24 cellular contexts compared by ENCODE assay signal in genomic region chrX:53631156-53631555, GRCh38. TPM values are rescaled to one million over a fixed set of nuclear protein-coding genes. Genes with fewer than 3 reads are reported as not detected.
A peak's percentile ranks its signal among the peaks of the same experiment; 100 is the strongest.
DNase-seq lines count a peak whose midpoint lies in the region; ATAC-seq and TF ChIP-seq lines count a peak whose summit lies in the region.
"Had no signal": no experiment of that assay in that cellular context is flagged by ENCODE, and none has a peak within 500 bp of the region (broad histone marks: within the 10 kb centered on the region; RNA-seq: fewer than 3 reads in every experiment).

No MANE protein-coding gene starts in this region.

- no peak for ATAC-seq in HG03521 (IDR thresholded peaks at IDR 0.05; ENCODE audit: unreplicated experiment)
- ATAC-seq: activated CD8-positive, alpha-beta T cell treated with anti-CD3 and anti-CD28 coated beads, Interleukin-2, amount 10 ng/mL, durations not matched to agents 7 days and 5 days; foreskin keratinocyte; heart right ventricle; lower lobe of right lung; stimulated activated memory B cell treated with anti-CD40 and anti-IgM and Interleukin-4, amounts not matched to agents 10 μg/mL and 1 μg/mL and 100 μg/mL, for 72 hours had no signal

- no peaks in the 10 kb centered on the region for H3K27me3 Mint-ChIP-seq in activated naive CD4-positive, alpha-beta T cell treated with anti-CD3 and anti-CD28 coated beads for 36 hours (ENCODE audit: low read depth)
- H3K27me3 Mint-ChIP-seq: stimulated activated memory B cell treated with anti-CD40 and anti-IgM and Interleukin-4, amounts not matched to agents 10 μg/mL and 1 μg/mL and 100 μg/mL, for 72 hours; type B pancreatic cell had no signal

- no peaks in the 10 kb centered on the region for H3K9me3 Mint-ChIP-seq in activated naive CD4-positive, alpha-beta T cell treated with anti-CD3 and anti-CD28 coated beads for 36 hours
- H3K9me3 Mint-ChIP-seq: stimulated activated memory B cell treated with anti-CD40 and anti-IgM and Interleukin-4, amounts not matched to agents 10 μg/mL and 1 μg/mL and 100 μg/mL, for 72 hours; type B pancreatic cell had no signal

- peaks cover 5% of the 10 kb centered on the region for H3K4me1 Mint-ChIP-seq in activated naive CD4-positive, alpha-beta T cell treated with anti-CD3 and anti-CD28 coated beads for 36 hours (ENCODE audit: low read depth)
- H3K4me1 Mint-ChIP-seq: stimulated activated memory B cell treated with anti-CD40 and anti-IgM and Interleukin-4, amounts not matched to agents 10 μg/mL and 1 μg/mL and 100 μg/mL, for 72 hours had no signal

- no peak overlapping the region for H3K27ac Mint-ChIP-seq in activated naive CD4-positive, alpha-beta T cell treated with anti-CD3 and anti-CD28 coated beads for 36 hours
- H3K27ac Mint-ChIP-seq: activated CD8-positive, alpha-beta T cell treated with anti-CD3 and anti-CD28 coated beads, Interleukin-2, amount 10 ng/mL, durations not matched to agents 7 days and 5 days; stimulated activated memory B cell treated with anti-CD40 and anti-IgM and Interleukin-4, amounts not matched to agents 10 μg/mL and 1 μg/mL and 100 μg/mL, for 72 hours; type B pancreatic cell had no signal

- peak; percentile 25 for DNase-seq in ELR (ENCODE audit: low read depth)
- peak; percentile 71 for DNase-seq in NCI-H226
- peak; percentile 48 for DNase-seq in fibroblast of the aortic adventitia (ENCODE audit: low read depth)
- DNase-seq in non-pigmented ciliary epithelial cell (ENCODE audit: low read depth), result peak; percentile 15
- DNase-seq in activated naive CD4-positive, alpha-beta T cell treated with anti-CD3 and anti-CD28 coated beads for 36 hours, result no peak
- DNase-seq in NCI-H524 treated with DMSO at 0.1 percent for 48 hours (lab: John Stamatoyannopoulos, UW), result no peak
- DNase-seq: activated CD8-positive, alpha-beta T cell treated with anti-CD3 and anti-CD28 coated beads, Interleukin-2, amount 10 ng/mL, durations not matched to agents 7 days and 5 days; Caco-2; colonic mucosa; foreskin keratinocyte; GF-D8; GOT3; heart right ventricle; kidney glomerular epithelial cell; lower lobe of right lung; NCI-H146; NCI-H82; ovary; SIG-M5; substantia nigra had no signal

- CTCF ChIA-PET in activated naive CD4-positive, alpha-beta T cell treated with anti-CD3 and anti-CD28 coated beads for 36 hours (lab: Charles Lee), result no interaction called here

- no peak overlapping the region for H3K4me3 Mint-ChIP-seq in activated naive CD4-positive, alpha-beta T cell treated with anti-CD3 and anti-CD28 coated beads for 36 hours
- H3K4me3 Mint-ChIP-seq: activated CD8-positive, alpha-beta T cell treated with anti-CD3 and anti-CD28 coated beads, Interleukin-2, amount 10 ng/mL, durations not matched to agents 7 days and 5 days; stimulated activated memory B cell treated with anti-CD40 and anti-IgM and Interleukin-4, amounts not matched to agents 10 μg/mL and 1 μg/mL and 100 μg/mL, for 72 hours; type B pancreatic cell had no signal

- intact Hi-C loops in activated naive CD4-positive, alpha-beta T cell treated with anti-CD3 and anti-CD28 coated beads for 36 hours (cut with micrococcal nuclease), result no loop called here

- peaks cover 52% of the 10 kb centered on the region for H3K36me3 Mint-ChIP-seq in activated naive CD4-positive, alpha-beta T cell treated with anti-CD3 and anti-CD28 coated beads for 36 hours (ENCODE audit: low read depth)

- TF ChIP-seq CTCF in fibroblast of the aortic adventitia (IDR thresholded peaks at IDR 0.05; ENCODE audit: insufficient read depth, low read length), result no peak

- H3K4me3 ChIP-seq in fibroblast of the aortic adventitia (ENCODE audit: low read depth, low read length), result no peak overlapping the region
- H3K4me3 ChIP-seq: breast epithelium, colonic mucosa, heart right ventricle, lower lobe of right lung, ovary had no signal

RNA-seq across cellular contexts. Expression of gene HUWE1, which starts 55.4 kb away (rescaled TPM):
- 90.0 and 167 TPM in 2 replicates for total RNA-seq in fibroblast of the aortic adventitia (ENCODE audit: low replicate concordance)
- total RNA-seq in activated naive CD4-positive, alpha-beta T cell treated with anti-CD3 and anti-CD28 coated beads for 36 hours, result 100 to 1,000 TPM; 596 to 603 TPM

Comparison
In these comparisons a context has a peak if more than half of its experiments do, and no peak if none do; other contexts are left out.
1. DNase-seq: peak in ELR (single experiment), NCI-H226 (single experiment), fibroblast of the aortic adventitia (single experiment) and non-pigmented ciliary epithelial cell (single experiment); none in activated naive CD4-positive, alpha-beta T cell treated with anti-CD3 and anti-CD28 coated beads for 36 hours (single experiment) and NCI-H524 treated with DMSO at 0.1 percent for 48 hours (single experiment).